9 cellular contexts compared by ENCODE assay signal in genomic region chr16:19542138-19542821, GRCh38.
DNase-seq lines count a peak whose midpoint lies in the region; ATAC-seq and FAIRE-seq lines count a peak whose summit lies in the region.
"Had no signal": no experiment of that assay in that cellular context is flagged by ENCODE, and none has a peak within 500 bp of the region (broad histone marks: within the 10 kb centered on the region; RNA-seq: fewer than 3 reads in every experiment).

No MANE protein-coding gene starts in this region.

- ATAC-seq in HG03175 (IDR thresholded peaks at IDR 0.05; ENCODE audit: unreplicated experiment): no peak

- FAIRE-seq in islet of Langerhans (lab: Jason Lieb, UNC): peak; percentile 100
- FAIRE-seq: colon had no signal

- DNase-seq in DMS 273 treated with DMSO at 0.1 percent for 48 hours (lab: John Stamatoyannopoulos, UW) (peak; percentile 64), NCI-H1930 (lab: John Stamatoyannopoulos, UW) (peak; percentile 91 to 92), NCI-H774 (lab: John Stamatoyannopoulos, UW) (peak; percentile 81), NOMO-1 (lab: John Stamatoyannopoulos, UW; ENCODE audit: unreplicated experiment in 2 of 2) (no peak), HUDEP-2 (lab: John Stamatoyannopoulos, UW; ENCODE audit: unreplicated experiment in 76 of 76) (no peak), NK-92 (lab: John Stamatoyannopoulos, UW; ENCODE audit: unreplicated experiment) (no peak)

Comparison
In these comparisons a context has a peak if more than half of its experiments do, and no peak if none do; other contexts are left out.
1. DNase-seq: peak in DMS 273 treated with DMSO at 0.1 percent for 48 hours (single experiment), NCI-H1930 (2 of 2) and NCI-H774 (single experiment); none in NOMO-1 (0 of 2), HUDEP-2 (0 of 76) and NK-92 (single experiment).